8 cellular contexts compared by ENCODE assay signal in genomic region chr17:7014261-7014994, GRCh38. TPM values are rescaled to one million over a fixed set of nuclear protein-coding genes. Genes with fewer than 3 reads are reported as not detected.
DNase-seq lines count a peak whose midpoint lies in the region; ATAC-seq and TF ChIP-seq lines count a peak whose summit lies in the region.

No MANE protein-coding gene starts in this region.

- H3K4me1 Mint-ChIP-seq in activated T-cell treated with anti-CD3 and anti-CD28 coated beads, Interleukin-2, amount 50 U/mL, for 72 hours (ENCODE audit: low read depth): peaks cover 69% of the 10 kb centered on the region
- H3K4me1 Mint-ChIP-seq in naive thymus-derived CD4-positive, alpha-beta T cell: peaks cover 30 to 81% (median 63%) of the 10 kb centered on the region in 7 donors
- H3K4me1 Mint-ChIP-seq in stimulated activated memory B cell treated with anti-CD40 and anti-IgM and Interleukin-4, amounts not matched to agents 10 μg/mL and 1 μg/mL and 100 μg/mL, for 72 hours: peaks cover 62% of the 10 kb centered on the region

- H3K9me2 ChIP-seq in DOHH2 (replicated peaks; ENCODE audit: control insufficient read depth, low read length): no peaks in the 10 kb centered on the region

- in situ Hi-C loops in KBM-7 (cut with MboI; ENCODE audit: low pct_unique_long_range_greater_than_20kb, low sequenced_read_pairs): no loop called here

- DNase-seq in KBM-7 (peak; percentile 96), esophagus squamous epithelium (lab: John Stamatoyannopoulos, UW) (peak; percentile 88)
- peak; percentile 98 to 99 for DNase-seq in activated T-cell treated with anti-CD3 and anti-CD28 coated beads, Interleukin-2, amount 50 U/mL, for 72 hours
- peak; percentile 96 to 98 (median 97) for DNase-seq in naive thymus-derived CD4-positive, alpha-beta T cell

- peaks cover 15 to 20% of the 10 kb centered on the region in 2 donors for H3K36me3 Mint-ChIP-seq in activated T-cell treated with anti-CD3 and anti-CD28 coated beads, Interleukin-2, amount 50 U/mL, for 72 hours (ENCODE audit: insufficient read depth in 2 of 2)
- peaks cover 0 to 30% (median 4%) of the 10 kb centered on the region in 5 donors for H3K36me3 Mint-ChIP-seq in naive thymus-derived CD4-positive, alpha-beta T cell
- peaks cover 27% of the 10 kb centered on the region for H3K36me3 Mint-ChIP-seq in stimulated activated memory B cell treated with anti-CD40 and anti-IgM and Interleukin-4, amounts not matched to agents 10 μg/mL and 1 μg/mL and 100 μg/mL, for 72 hours

- H3F3A ChIP-seq in DOHH2 (ENCODE audit: control insufficient read depth, insufficient read depth): peaks cover 14% of the 10 kb centered on the region

- no peaks in the 10 kb centered on the region for H4K20me1 ChIP-seq in DOHH2 (ENCODE audit: control insufficient read depth, insufficient read depth, low read depth, low read length)

- peaks cover 48% of the 10 kb centered on the region for H3K79me2 ChIP-seq in DOHH2 (ENCODE audit: control insufficient read depth, low read length)

- H3K36me3 ChIP-seq in DOHH2 (ENCODE audit: control insufficient read depth, low read length) (peaks cover 29% of the 10 kb centered on the region), esophagus squamous epithelium (peaks cover 0 to 28% (median 0%) of the 10 kb centered on the region in 3 donors)
- peaks cover 0 to 26% (median 0%) of the 10 kb centered on the region in 3 experiments for H3K36me3 ChIP-seq in naive thymus-derived CD4-positive, alpha-beta T cell (ENCODE audit: control insufficient read depth in 2 of 3, insufficient read depth in 3 of 3, low read length in 3 of 3)

- H3K4me3 Mint-ChIP-seq in activated T-cell treated with anti-CD3 and anti-CD28 coated beads, Interleukin-2, amount 50 U/mL, for 72 hours: peak overlapping the region; percentile 92 to 99
- peak overlapping the region; percentile 85 to 99 (median 97) for H3K4me3 Mint-ChIP-seq in naive thymus-derived CD4-positive, alpha-beta T cell
- H3K4me3 Mint-ChIP-seq in stimulated activated memory B cell treated with anti-CD40 and anti-IgM and Interleukin-4, amounts not matched to agents 10 μg/mL and 1 μg/mL and 100 μg/mL, for 72 hours: peak overlapping the region; percentile 94

- H3K9me3 ChIP-seq in DOHH2 (ENCODE audit: control insufficient read depth, insufficient read depth, low read length): no peaks in the 10 kb centered on the region
- H3K9me3 ChIP-seq in esophagus squamous epithelium: no peaks in the 10 kb centered on the region
- no peaks in the 10 kb centered on the region for H3K9me3 ChIP-seq in naive thymus-derived CD4-positive, alpha-beta T cell (ENCODE audit: control insufficient read depth in 2 of 3, low read length in 3 of 3)

- WGBS in esophagus squamous epithelium, 2 donors: 2 to 3% methylated on average over 7 to 14 of the region's 75 CpGs

- peak in 3 of 4 donors; percentile 67 to 89 (median 84) for TF ChIP-seq POLR2A in esophagus squamous epithelium (IDR thresholded peaks at IDR 0.05)

- H3K27ac ChIP-seq in DOHH2 (ENCODE audit: low read depth, low read length) (peak overlapping the region; percentile 94), esophagus squamous epithelium (peak overlapping the region; percentile 94 to 98 (median 98))
- H3K27ac ChIP-seq in naive thymus-derived CD4-positive, alpha-beta T cell (ENCODE audit: low read depth, low read length): peak overlapping the region; percentile 99

- intact Hi-C loops in esophagus squamous epithelium (cut with DNase I): no loop called here
- intact Hi-C loops in naive thymus-derived CD4-positive, alpha-beta T cell (cut with micrococcal nuclease): loop anchor here (1.0 to 10.0 kb wide), 23 partner anchors 8 to 1528 kb away; partner anchors contain the start of genes KIAA0753 (in 2 of the 2), XAF1 (in 2 of the 2), C17orf100 (in 1 of the 2) and DERL2 (in 1 of the 2)

- H3K27me3 Mint-ChIP-seq in activated T-cell treated with anti-CD3 and anti-CD28 coated beads, Interleukin-2, amount 50 U/mL, for 72 hours (ENCODE audit: low read depth): no peaks in the 10 kb centered on the region
- H3K27me3 Mint-ChIP-seq in naive thymus-derived CD4-positive, alpha-beta T cell: no peaks in the 10 kb centered on the region
- no peaks in the 10 kb centered on the region for H3K27me3 Mint-ChIP-seq in stimulated activated memory B cell treated with anti-CD40 and anti-IgM and Interleukin-4, amounts not matched to agents 10 μg/mL and 1 μg/mL and 100 μg/mL, for 72 hours

- H3K27me3 ChIP-seq in DOHH2 (ENCODE audit: control insufficient read depth, low read length) (no peaks in the 10 kb centered on the region), esophagus squamous epithelium (no peaks in the 10 kb centered on the region)
- no peaks in the 10 kb centered on the region for H3K27me3 ChIP-seq in naive thymus-derived CD4-positive, alpha-beta T cell (ENCODE audit: control insufficient read depth in 2 of 2, insufficient read depth in 2 of 2, low read length in 2 of 2)

- TF ChIP-seq CTCF in DOHH2 (IDR thresholded peaks at IDR 0.05; ENCODE audit: low read depth, low read length, poor library complexity, severe bottlenecking) (peak; percentile 58), esophagus squamous epithelium (IDR thresholded peaks at IDR 0.05) (peak; percentile 62 to 89 (median 82))

- H3K4me3 ChIP-seq in DOHH2 (ENCODE audit: low read length) (peak overlapping the region; percentile 82), esophagus squamous epithelium (peak overlapping the region; percentile 87 to 95 (median 90))
- peak overlapping the region; percentile 97 for H3K4me3 ChIP-seq in naive thymus-derived CD4-positive, alpha-beta T cell (ENCODE audit: low read length)

- no peaks in the 10 kb centered on the region for H3K9me3 Mint-ChIP-seq in activated T-cell treated with anti-CD3 and anti-CD28 coated beads, Interleukin-2, amount 50 U/mL, for 72 hours
- H3K9me3 Mint-ChIP-seq in naive thymus-derived CD4-positive, alpha-beta T cell: peaks cover 0 to 5% (median 0%) of the 10 kb centered on the region in 11 donors
- no peaks in the 10 kb centered on the region for H3K9me3 Mint-ChIP-seq in stimulated activated memory B cell treated with anti-CD40 and anti-IgM and Interleukin-4, amounts not matched to agents 10 μg/mL and 1 μg/mL and 100 μg/mL, for 72 hours

- CTCF ChIA-PET in naive thymus-derived CD4-positive, alpha-beta T cell (lab: Charles Lee): interaction anchor here (0.7 kb wide), 1 partner anchor 11 kb away, joined by 4 read pairs; no protein-coding TSS in a partner anchor

- peak overlapping the region; percentile 89 for H3K27ac Mint-ChIP-seq in activated T-cell treated with anti-CD3 and anti-CD28 coated beads, Interleukin-2, amount 50 U/mL, for 72 hours
- peak overlapping the region; percentile 97 to 100 (median 100) for H3K27ac Mint-ChIP-seq in naive thymus-derived CD4-positive, alpha-beta T cell
- peak overlapping the region; percentile 99 for H3K27ac Mint-ChIP-seq in stimulated activated memory B cell treated with anti-CD40 and anti-IgM and Interleukin-4, amounts not matched to agents 10 μg/mL and 1 μg/mL and 100 μg/mL, for 72 hours

- ATAC-seq in GM21723 (IDR thresholded peaks at IDR 0.05; ENCODE audit: unreplicated experiment): peak; percentile 82
- peak; percentile 86 to 89 for ATAC-seq in activated T-cell treated with anti-CD3 and anti-CD28 coated beads, Interleukin-2, amount 50 U/mL, for 72 hours (replicated peaks in 1 of 2)
- peak; percentile 89 for ATAC-seq in naive thymus-derived CD4-positive, alpha-beta T cell
- ATAC-seq in stimulated activated memory B cell treated with anti-CD40 and anti-IgM and Interleukin-4, amounts not matched to agents 10 μg/mL and 1 μg/mL and 100 μg/mL, for 72 hours: peak; percentile 94

- H3K4me2 ChIP-seq in DOHH2 (ENCODE audit: low read length): peak overlapping the region; percentile 84

- H3K4me1 ChIP-seq in DOHH2 (ENCODE audit: control insufficient read depth, low read length) (peaks cover 25% of the 10 kb centered on the region), esophagus squamous epithelium (peaks cover 38 to 85% (median 40%) of the 10 kb centered on the region in 3 donors)
- peaks cover 31 to 52% of the 10 kb centered on the region in 2 donors for H3K4me1 ChIP-seq in naive thymus-derived CD4-positive, alpha-beta T cell (ENCODE audit: control insufficient read depth in 2 of 2, insufficient read depth in 2 of 2, low read length in 2 of 2)

- POLR2A ChIA-PET in naive thymus-derived CD4-positive, alpha-beta T cell (lab: Charles Lee): interaction anchor here (1.5 to 3.9 kb wide), 4 partner anchors 10 to 103 kb away, joined by 5 to 30 read pairs (median 9); partner anchors contain the start of gene SLC16A13

RNA-seq across cellular contexts. Expression of gene RNASEK, which starts 2.0 kb away (rescaled TPM):
- polyA plus RNA-seq in PFSK-1 (2012; ENCODE audit: insufficient read length, low read depth): 343 TPM
- 100 to 1,000 TPM; 127 to 160 TPM for total RNA-seq in activated T-cell treated with anti-CD3 and anti-CD28 coated beads, Interleukin-2, amount 50 U/mL, for 72 hours
- total RNA-seq in esophagus squamous epithelium: 100 to 1,000 TPM in 3 of 4 donors, 10 to 100 TPM in 1; 96.1 to 173 (median 137) TPM
- 100 to 1,000 TPM; 107 to 184 (median 140) TPM for total RNA-seq in naive thymus-derived CD4-positive, alpha-beta T cell
- polyA plus RNA-seq in naive thymus-derived CD4-positive, alpha-beta T cell: 100 to 1,000 TPM; 539 to 628 TPM

RNA-seq across cellular contexts. Expression of gene BCL6B, which starts 8.4 kb away (rescaled TPM):
- not detected for polyA plus RNA-seq in PFSK-1 (2012; ENCODE audit: insufficient read length, low read depth)
- total RNA-seq in activated T-cell treated with anti-CD3 and anti-CD28 coated beads, Interleukin-2, amount 50 U/mL, for 72 hours: 1 to 10 TPM; 1.4 to 2.0 TPM
- total RNA-seq in esophagus squamous epithelium: 1 to 10 TPM in 1 of 4 donors, under 1 TPM in 3; 0.15 to 1.9 (median 0.67) TPM
- under 1 TPM in 1 of 5 experiments, not detected in 4; 0.70 TPM for total RNA-seq in naive thymus-derived CD4-positive, alpha-beta T cell
- not detected for polyA plus RNA-seq in naive thymus-derived CD4-positive, alpha-beta T cell

RNA-seq across cellular contexts. Expression of gene ALOX12, which starts 18.6 kb away (rescaled TPM):
- 1.0 TPM for polyA plus RNA-seq in PFSK-1 (2012; ENCODE audit: insufficient read length, low read depth)
- total RNA-seq in activated T-cell treated with anti-CD3 and anti-CD28 coated beads, Interleukin-2, amount 50 U/mL, for 72 hours: not detected
- total RNA-seq in esophagus squamous epithelium: 10 to 100 TPM in 3 of 4 donors, 1 to 10 TPM in 1; 3.8 to 43.5 (median 26.4) TPM
- total RNA-seq in naive thymus-derived CD4-positive, alpha-beta T cell: 1 to 10 TPM in 1 of 5 experiments, not detected in 4; 1.0 TPM
- polyA plus RNA-seq in naive thymus-derived CD4-positive, alpha-beta T cell: under 1 TPM; 0.08 to 0.48 TPM

RNA-seq across cellular contexts. Expression of gene SLC16A13, which starts 21.4 kb away (rescaled TPM):
- polyA plus RNA-seq in PFSK-1 (2012; ENCODE audit: insufficient read length, low read depth): 3.7 TPM
- total RNA-seq in activated T-cell treated with anti-CD3 and anti-CD28 coated beads, Interleukin-2, amount 50 U/mL, for 72 hours: 1 to 10 TPM; 5.3 to 5.5 TPM
- total RNA-seq in esophagus squamous epithelium: 1 to 10 TPM; 2.7 to 5.6 (median 3.6) TPM
- 10 to 100 TPM in 3 of 5 experiments, 1 to 10 TPM in 2; 3.4 to 20.9 (median 15.0) TPM for total RNA-seq in naive thymus-derived CD4-positive, alpha-beta T cell
- 1 to 10 TPM; 1.8 to 3.5 TPM for polyA plus RNA-seq in naive thymus-derived CD4-positive, alpha-beta T cell

RNA-seq across cellular contexts. Expression of gene SLC16A11, which starts 29.5 kb away (rescaled TPM):
- polyA plus RNA-seq in PFSK-1 (2012; ENCODE audit: insufficient read length, low read depth): 0.38 TPM
- total RNA-seq in activated T-cell treated with anti-CD3 and anti-CD28 coated beads, Interleukin-2, amount 50 U/mL, for 72 hours: 1 to 10 TPM; 2.0 to 2.9 TPM
- 1 to 10 TPM in 1 of 4 donors, under 1 TPM in 2, not detected in 1; 0.56 to 2.1 (median 0.72) TPM for total RNA-seq in esophagus squamous epithelium
- 1 to 10 TPM in 3 of 5 experiments, under 1 TPM in 2; 0.24 to 1.7 (median 1.4) TPM for total RNA-seq in naive thymus-derived CD4-positive, alpha-beta T cell
- polyA plus RNA-seq in naive thymus-derived CD4-positive, alpha-beta T cell: 1 to 10 TPM; 1.1 TPM

Comparison
In these comparisons a context has a peak if more than half of its experiments do, and no peak if none do; other contexts are left out.
1. Peak in every context shown above with its lines: DNase-seq, ATAC-seq, H3K4me3 ChIP-seq and H3K27ac ChIP-seq.